Comparison of ENCODE assay signal across 10 cellular contexts in the genomic region with DNA sequence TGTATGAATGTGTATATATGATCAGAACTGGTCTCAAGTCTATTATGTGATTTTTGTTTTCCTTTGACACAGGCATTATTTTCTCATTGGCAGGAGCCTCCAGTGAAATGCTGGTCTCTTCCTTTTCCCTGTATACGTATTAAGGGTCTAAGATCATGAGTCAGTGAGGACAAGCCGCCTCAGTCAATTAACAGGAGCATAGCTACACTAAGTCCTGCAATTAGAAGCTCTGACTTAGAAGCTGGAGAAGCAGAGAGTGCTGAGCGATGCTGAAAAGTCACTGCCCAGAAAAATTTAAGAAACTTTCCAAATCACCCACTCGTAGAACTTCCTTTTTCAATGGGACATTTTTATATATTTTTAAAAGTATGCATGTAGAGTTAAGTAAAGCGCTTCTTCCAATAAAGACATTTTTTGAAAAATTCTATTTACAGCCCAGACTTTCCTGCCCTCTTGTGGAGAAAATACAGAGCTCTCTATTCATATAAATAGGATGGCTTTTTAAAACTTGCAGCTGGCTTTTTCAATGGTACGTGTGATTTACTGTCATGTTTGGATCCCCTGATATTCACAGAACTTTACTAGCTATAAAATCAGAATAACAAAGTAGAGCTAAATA.
DNase-seq lines count a peak whose midpoint lies in the region; ATAC-seq and TF ChIP-seq lines count a peak whose summit lies in the region.
"Had no signal": no experiment of that assay in that cellular context is flagged by ENCODE, and none has a peak within 500 bp of the region (broad histone marks: within the 10 kb centered on the region; RNA-seq: fewer than 3 reads in every experiment).

No MANE protein-coding gene starts in this region.

- no peaks in the 10 kb centered on the region for H3K4me1 Mint-ChIP-seq in stimulated activated effector memory CD8-positive, alpha-beta T cell treated with anti-CD3 and anti-CD28 coated beads, Interleukin-12 subunit alpha, Interleukin-12 subunit beta, amount 100 ng/mL, for 72 hours
- H3K4me1 Mint-ChIP-seq: CD4-positive, alpha-beta memory T cell had no signal

- no peak for ATAC-seq in HG02973 (IDR thresholded peaks at IDR 0.05; ENCODE audit: unreplicated experiment)
- ATAC-seq in stimulated activated effector memory CD8-positive, alpha-beta T cell treated with anti-CD3 and anti-CD28 coated beads, Interleukin-12 subunit alpha, Interleukin-12 subunit beta, amount 100 ng/mL, for 72 hours: no peak

- no peak for TF ChIP-seq POLR2A in stomach (IDR thresholded peaks at IDR 0.05)

- no peaks in the 10 kb centered on the region for H3K9me3 ChIP-seq in stomach

- no peaks in the 10 kb centered on the region for H3K36me3 Mint-ChIP-seq in stimulated activated effector memory CD8-positive, alpha-beta T cell treated with anti-CD3 and anti-CD28 coated beads, Interleukin-12 subunit alpha, Interleukin-12 subunit beta, amount 100 ng/mL, for 72 hours
- H3K36me3 Mint-ChIP-seq: CD4-positive, alpha-beta memory T cell had no signal

- H3K4me3 ChIP-seq in stomach: no peak overlapping the region

- no peaks in the 10 kb centered on the region for H3K9me3 Mint-ChIP-seq in stimulated activated effector memory CD8-positive, alpha-beta T cell treated with anti-CD3 and anti-CD28 coated beads, Interleukin-12 subunit alpha, Interleukin-12 subunit beta, amount 100 ng/mL, for 72 hours
- H3K9me3 Mint-ChIP-seq: stimulated activated naive CD8-positive, alpha-beta T cell treated with anti-CD3 and anti-CD28 coated beads, Interleukin-15, Interleukin-2, amounts not matched to agents 100 ng/mL and 50 ng/mL, for 24 hours had no signal

- intact Hi-C loops in stomach (cut with DNase I; ENCODE audit: low total_unique reads): no loop called here

- DNase-seq in NCI-H2107 treated with DMSO at 0.1 percent for 48 hours (lab: John Stamatoyannopoulos, UW; ENCODE audit: unreplicated experiment) (peak; percentile 27), NCI-H2107 (lab: John Stamatoyannopoulos, UW) (no peak), NCI-H82 treated with DMSO at 0.1 percent for 48 hours (lab: John Stamatoyannopoulos, UW; ENCODE audit: unreplicated experiment) (peak; percentile 11), fibroblast of gingiva (ENCODE audit: low read depth) (peak; percentile 11), stomach (no peak), GM19238 (ENCODE audit: insufficient read length, low spot score) (no peak)
- DNase-seq in stimulated activated effector memory CD8-positive, alpha-beta T cell treated with anti-CD3 and anti-CD28 coated beads, Interleukin-12 subunit alpha, Interleukin-12 subunit beta, amount 100 ng/mL, for 72 hours (ENCODE audit: low spot score in 2 of 2): no peak
- DNase-seq: CD4-positive, alpha-beta memory T cell had no signal

- no peaks in the 10 kb centered on the region for H3K27me3 ChIP-seq in stomach

- no peak overlapping the region for H3K4me3 Mint-ChIP-seq in stimulated activated effector memory CD8-positive, alpha-beta T cell treated with anti-CD3 and anti-CD28 coated beads, Interleukin-12 subunit alpha, Interleukin-12 subunit beta, amount 100 ng/mL, for 72 hours
- H3K4me3 Mint-ChIP-seq: CD4-positive, alpha-beta memory T cell; stimulated activated naive CD8-positive, alpha-beta T cell treated with anti-CD3 and anti-CD28 coated beads, Interleukin-15, Interleukin-2, amounts not matched to agents 100 ng/mL and 50 ng/mL, for 24 hours had no signal

- H3K27ac ChIP-seq in stomach: no peak overlapping the region

- no peak for TF ChIP-seq EP300 in stomach (IDR thresholded peaks at IDR 0.05)

- no peak overlapping the region for H3K27ac Mint-ChIP-seq in stimulated activated effector memory CD8-positive, alpha-beta T cell treated with anti-CD3 and anti-CD28 coated beads, Interleukin-12 subunit alpha, Interleukin-12 subunit beta, amount 100 ng/mL, for 72 hours
- H3K27ac Mint-ChIP-seq: CD4-positive, alpha-beta memory T cell; stimulated activated naive CD8-positive, alpha-beta T cell treated with anti-CD3 and anti-CD28 coated beads, Interleukin-15, Interleukin-2, amounts not matched to agents 100 ng/mL and 50 ng/mL, for 24 hours had no signal

- WGBS in stomach, 5 donors: 20 to 44% (median 32%) methylated on average over 6 of the region's 6 CpGs

- peaks cover 0 to 7% (median 2%) of the 10 kb centered on the region in 4 donors for H3K4me1 ChIP-seq in stomach

- TF ChIP-seq CTCF in stomach (IDR thresholded peaks at IDR 0.05): peak in 4 of 7 experiments; percentile 25 to 40 (median 29)

- H3K36me3 ChIP-seq in stomach: no peaks in the 10 kb centered on the region

Comparison
In these comparisons a context has a peak if more than half of its experiments do, and no peak if none do; other contexts are left out.
1. DNase-seq: peak in NCI-H2107 treated with DMSO at 0.1 percent for 48 hours (single experiment), NCI-H82 treated with DMSO at 0.1 percent for 48 hours (single experiment) and fibroblast of gingiva (single experiment); none in NCI-H2107 (single experiment), stomach (single experiment), GM19238 (single experiment) and stimulated activated effector memory CD8-positive, alpha-beta T cell treated with anti-CD3 and anti-CD28 coated beads, Interleukin-12 subunit alpha, Interleukin-12 subunit beta, amount 100 ng/mL, for 72 hours (0 of 2).